In the genomic region with DNA sequence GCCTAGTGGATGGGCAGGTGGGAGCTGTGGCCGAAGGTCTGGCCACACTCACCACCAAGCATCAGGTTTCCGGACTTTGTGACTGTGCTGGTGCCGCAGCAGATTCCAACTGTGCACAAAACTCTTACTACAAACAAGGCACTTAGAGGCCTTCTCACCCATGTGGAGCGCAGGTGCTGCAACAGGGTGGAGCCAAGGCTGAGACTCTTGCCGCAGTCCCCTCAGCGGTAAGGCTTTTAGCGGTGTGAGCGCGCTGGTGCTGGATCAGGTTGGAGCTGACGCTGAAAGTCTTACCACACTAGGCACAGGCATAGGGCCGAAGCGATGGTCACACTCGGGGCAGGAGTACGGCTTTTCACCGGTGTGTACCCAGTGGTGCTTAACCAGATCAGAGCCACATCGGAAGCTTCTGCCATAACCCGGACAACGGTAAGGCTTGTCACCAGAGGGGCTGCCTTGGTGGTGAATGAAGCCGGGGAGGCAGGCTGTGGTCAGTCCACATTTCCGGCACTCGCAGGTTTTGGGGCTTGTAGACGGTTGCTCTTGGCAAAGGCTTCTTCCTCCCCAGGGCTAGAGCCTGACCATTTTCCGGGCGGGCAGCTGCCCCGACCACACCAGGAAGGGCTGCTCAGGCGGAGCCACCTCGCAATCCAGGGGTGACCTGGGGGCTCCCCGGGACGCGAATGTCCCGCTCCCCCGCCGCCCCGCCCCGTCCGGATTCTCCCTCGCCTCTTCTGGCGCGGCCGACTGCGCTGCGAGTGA, we compare ENCODE assay signal across 8 cellular contexts. TPM values are rescaled to one million over a fixed set of nuclear protein-coding genes. Genes with fewer than 3 reads are reported as not detected.
DNase-seq lines count a peak whose midpoint lies in the region; ATAC-seq and TF ChIP-seq lines count a peak whose summit lies in the region.

No MANE protein-coding gene starts in this region.

- H3K9me3 ChIP-seq in left ventricle myocardium inferior (replicated peaks), result no peaks in the 10 kb centered on the region

- H3K4me1 Mint-ChIP-seq in activated naive CD4-positive, alpha-beta T cell treated with anti-CD3 and anti-CD28 coated beads, Interleukin-2, amount 50 U/mL, for 24 hours, result peaks cover 44% of the 10 kb centered on the region

- peaks cover 4% of the 10 kb centered on the region for H3K36me3 Mint-ChIP-seq in activated naive CD4-positive, alpha-beta T cell treated with anti-CD3 and anti-CD28 coated beads, Interleukin-2, amount 50 U/mL, for 24 hours

- H3K4me1 ChIP-seq in left ventricle myocardium inferior, result peaks cover 70% of the 10 kb centered on the region

- DNase-seq in NCI-H1417 (lab: John Stamatoyannopoulos, UW) (peak; percentile 22 to 67 (median 60)), NCI-H1417 treated with DMSO at 0.1 percent for 48 hours (lab: John Stamatoyannopoulos, UW) (no peak), RPMI8226 (peak; percentile 94), left ventricle myocardium inferior (no peak), retinal pigment epithelial cell (ENCODE audit: low read depth) (no peak), D341Med (ENCODE audit: low spot score) (no peak)

- peak overlapping the region; percentile 83 for H3K4me3 ChIP-seq in left ventricle myocardium inferior
- peak overlapping the region; percentile 63 for H3K4me3 ChIP-seq in retinal pigment epithelial cell (ENCODE audit: low read length)

- no peaks in the 10 kb centered on the region for H3K27me3 Mint-ChIP-seq in activated naive CD4-positive, alpha-beta T cell treated with anti-CD3 and anti-CD28 coated beads, Interleukin-2, amount 50 U/mL, for 24 hours

- H3K27ac Mint-ChIP-seq in activated naive CD4-positive, alpha-beta T cell treated with anti-CD3 and anti-CD28 coated beads, Interleukin-2, amount 50 U/mL, for 24 hours, result peak overlapping the region; percentile 92

- peak; percentile 14 for ATAC-seq in HG03108 (IDR thresholded peaks at IDR 0.05; ENCODE audit: unreplicated experiment)

- peak overlapping the region; percentile 94 for H3K4me3 Mint-ChIP-seq in activated naive CD4-positive, alpha-beta T cell treated with anti-CD3 and anti-CD28 coated beads, Interleukin-2, amount 50 U/mL, for 24 hours

- peak; percentile 45 for TF ChIP-seq CTCF in left ventricle myocardium inferior (IDR thresholded peaks at IDR 0.05; ENCODE audit: borderline replicate concordance)
- TF ChIP-seq CTCF in retinal pigment epithelial cell (conservative IDR thresholded peaks at IDR 0.05; ENCODE audit: low read depth, low read length), result peak; percentile 30

- H3K9me3 Mint-ChIP-seq in activated naive CD4-positive, alpha-beta T cell treated with anti-CD3 and anti-CD28 coated beads, Interleukin-2, amount 50 U/mL, for 24 hours, result no peaks in the 10 kb centered on the region

- no peaks in the 10 kb centered on the region for H3K27me3 ChIP-seq in left ventricle myocardium inferior (ENCODE audit: low read depth)

- peak overlapping the region; percentile 99 for H3K27ac ChIP-seq in left ventricle myocardium inferior (replicated peaks)

- intact Hi-C loops in left ventricle myocardium inferior (cut with micrococcal nuclease), result loop anchor here (10.0 kb wide), 1 partner anchor 473 kb away; a partner anchor contains a TSS

- peaks cover 16% of the 10 kb centered on the region for H3K36me3 ChIP-seq in left ventricle myocardium inferior

RNA-seq across cellular contexts. Expression of a gene that starts 1.0 kb away (rescaled TPM):
- 5.8 TPM for total RNA-seq in left ventricle myocardium inferior

RNA-seq across cellular contexts. Expression of a gene that starts 13.7 kb away (rescaled TPM):
- total RNA-seq in left ventricle myocardium inferior, result 15.6 TPM

RNA-seq across cellular contexts. Expression of a gene that starts 15.7 kb away (rescaled TPM):
- 3.2 TPM for total RNA-seq in left ventricle myocardium inferior

RNA-seq across cellular contexts. Expression of a gene that starts 24.7 kb away (rescaled TPM):
- not detected for total RNA-seq in left ventricle myocardium inferior

RNA-seq across cellular contexts. Expression of a gene that starts 30.1 kb away (rescaled TPM):
- total RNA-seq in left ventricle myocardium inferior, result 1,568 TPM

Comparison
In these comparisons a context has a peak if more than half of its experiments do, and no peak if none do; other contexts are left out.
1. DNase-seq: peak in NCI-H1417 (3 of 3) and RPMI8226 (single experiment); none in NCI-H1417 treated with DMSO at 0.1 percent for 48 hours (single experiment), left ventricle myocardium inferior (single experiment), retinal pigment epithelial cell (single experiment) and D341Med (single experiment).